9 cellular contexts compared by ENCODE assay signal in the genomic region with DNA sequence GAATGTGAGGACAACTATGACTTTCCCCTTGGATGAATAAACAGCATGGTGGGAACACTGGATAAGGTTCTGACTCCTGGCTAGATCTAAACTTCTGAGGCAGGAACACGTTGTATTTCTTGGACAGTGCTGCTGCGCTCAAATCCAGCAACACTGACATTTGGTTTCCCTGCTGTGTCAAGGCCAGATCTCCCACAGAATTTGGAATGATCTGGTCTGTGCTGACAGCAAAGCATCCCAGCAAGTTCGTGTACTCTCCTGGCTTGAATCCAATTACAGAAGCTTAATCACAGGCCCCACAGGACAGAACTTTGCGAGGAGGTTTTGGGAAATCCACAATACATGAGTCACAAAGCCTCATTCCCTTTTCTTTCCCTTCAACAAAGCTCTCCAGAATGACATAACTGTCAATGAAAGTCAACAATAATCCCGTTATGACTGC.
DNase-seq lines count a peak whose midpoint lies in the region; ATAC-seq and TF ChIP-seq lines count a peak whose summit lies in the region.
"Had no signal": no experiment of that assay in that cellular context is flagged by ENCODE, and none has a peak within 500 bp of the region (broad histone marks: within the 10 kb centered on the region; RNA-seq: fewer than 3 reads in every experiment).

No MANE protein-coding gene starts in this region.

- H3K9me3 ChIP-seq in BE2C: no peaks in the 10 kb centered on the region

- H3K4me3 ChIP-seq in BE2C (ENCODE audit: low read depth, low read length): no peak overlapping the region

- H3K4me1 ChIP-seq in BE2C: peaks cover 7% of the 10 kb centered on the region; the same call in 1 of the 2 replicates

- peak; percentile 97 for ATAC-seq in Right ventricle myocardium inferior
- ATAC-seq in GM19452 (IDR thresholded peaks at IDR 0.05; ENCODE audit: unreplicated experiment): no peak
- ATAC-seq in HG03432 (IDR thresholded peaks at IDR 0.05; ENCODE audit: unreplicated experiment): no peak
- ATAC-seq: naive thymus-derived CD4-positive, alpha-beta T cell had no signal

- intact Hi-C loops in Right ventricle myocardium inferior (cut with DNase I) (no loop called here), cardiac septum (cut with DNase I) (no loop called here)

- peaks cover 32% of the 10 kb centered on the region for H3K36me3 ChIP-seq in BE2C

- DNase-seq in Right ventricle myocardium inferior (ENCODE audit: missing footprints): peak; percentile 53
- no peak for DNase-seq in cardiac septum (ENCODE audit: low spot score)
- peak; percentile 74 for DNase-seq in fibroblast of gingiva (ENCODE audit: low read depth)
- DNase-seq in mucosa of gallbladder (ENCODE audit: low spot score): peak; percentile 36
- no peak for DNase-seq in DMS153 (lab: John Stamatoyannopoulos, UW)
- DNase-seq in BE2C: no peak
- DNase-seq: naive thymus-derived CD4-positive, alpha-beta T cell had no signal

- TF ChIP-seq CTCF in BE2C (IDR thresholded peaks at IDR 0.05; ENCODE audit: low read depth, low read length): no peak

- H3K27me3 ChIP-seq in BE2C: no peaks in the 10 kb centered on the region

Comparison
In these comparisons a context has a peak if more than half of its experiments do, and no peak if none do; other contexts are left out.
1. DNase-seq: peak in Right ventricle myocardium inferior (single experiment), fibroblast of gingiva (single experiment) and mucosa of gallbladder (single experiment); none in cardiac septum (single experiment), DMS153 (single experiment) and BE2C (single experiment).